14 cellular contexts compared by ENCODE assay signal in genomic region chr3:119298565-119298941, GRCh38.
"Had no signal": no experiment of that assay in that cellular context is flagged by ENCODE, and none has a peak within 500 bp of the region (broad histone marks: within the 10 kb centered on the region; RNA-seq: fewer than 3 reads in every experiment).

No MANE protein-coding gene starts in this region.

- H3K27ac ChIP-seq: foreskin keratinocyte, neutrophil, right lobe of liver had no signal

- H3K27ac Mint-ChIP-seq: activated CD4-positive, alpha-beta memory T cell treated with anti-CD3 and anti-CD28 coated beads, Interleukin-2, amount 10 ng/mL, durations not matched to agents 7 days and 5 days; activated naive CD8-positive, alpha-beta T cell treated with anti-CD3 and anti-CD28 coated beads, Interleukin-2, amount 10 ng/mL, durations not matched to agents 7 days and 5 days; progenitor cell of endocrine pancreas; stimulated activated naive CD8-positive, alpha-beta T cell treated with anti-CD3 and anti-CD28 coated beads, Interleukin-15, amount 100 ng/mL, for 72 hours; T-helper 2 cell treated with Interferon-gamma antibody and Interleukin-4, amounts not matched to agents 5 μg/mL and 100 μg/mL, for 36 hours had no signal

- H3K36me3 ChIP-seq: breast epithelium, neutrophil, right lobe of liver had no signal

- FAIRE-seq: islet of Langerhans had no signal

- H3K4me3 Mint-ChIP-seq: activated CD4-positive, alpha-beta memory T cell treated with anti-CD3 and anti-CD28 coated beads, Interleukin-2, amount 10 ng/mL, durations not matched to agents 7 days and 5 days; activated naive CD8-positive, alpha-beta T cell treated with anti-CD3 and anti-CD28 coated beads, Interleukin-2, amount 10 ng/mL, durations not matched to agents 7 days and 5 days; T-helper 2 cell treated with Interferon-gamma antibody and Interleukin-4, amounts not matched to agents 5 μg/mL and 100 μg/mL, for 36 hours had no signal

- H3K27me3 ChIP-seq: breast epithelium, foreskin keratinocyte, right lobe of liver had no signal

- H3K9me3 ChIP-seq: breast epithelium, neutrophil, right lobe of liver had no signal

- H3K9me3 Mint-ChIP-seq: activated CD4-positive, alpha-beta memory T cell treated with anti-CD3 and anti-CD28 coated beads, Interleukin-2, amount 10 ng/mL, durations not matched to agents 7 days and 5 days; activated naive CD8-positive, alpha-beta T cell treated with anti-CD3 and anti-CD28 coated beads, Interleukin-2, amount 10 ng/mL, durations not matched to agents 7 days and 5 days; stimulated activated naive CD8-positive, alpha-beta T cell treated with anti-CD3 and anti-CD28 coated beads, Interleukin-15, amount 100 ng/mL, for 72 hours; T-helper 2 cell treated with Interferon-gamma antibody and Interleukin-4, amounts not matched to agents 5 μg/mL and 100 μg/mL, for 36 hours had no signal

- H3K27me3 Mint-ChIP-seq: stimulated activated naive CD8-positive, alpha-beta T cell treated with anti-CD3 and anti-CD28 coated beads, Interleukin-15, amount 100 ng/mL, for 72 hours had no signal

- DNase-seq: activated CD4-positive, alpha-beta memory T cell treated with anti-CD3 and anti-CD28 coated beads, Interleukin-2, amount 10 ng/mL, durations not matched to agents 7 days and 5 days; activated gamma-delta T cell treated with Interleukin-2 at 50 U/mL for 16 hours; activated naive CD8-positive, alpha-beta T cell treated with anti-CD3 and anti-CD28 coated beads, Interleukin-2, amount 10 ng/mL, durations not matched to agents 7 days and 5 days; activated T-cell treated with anti-CD3 and anti-CD28 coated beads, Interleukin-2, amount 50 U/mL, for 48 hours; anterior cingulate cortex; foreskin keratinocyte; right lobe of liver; stimulated activated naive CD8-positive, alpha-beta T cell treated with anti-CD3 and anti-CD28 coated beads, Interleukin-15, amount 100 ng/mL, for 72 hours had no signal

- H3K36me3 Mint-ChIP-seq: activated naive CD8-positive, alpha-beta T cell treated with anti-CD3 and anti-CD28 coated beads, Interleukin-2, amount 10 ng/mL, durations not matched to agents 7 days and 5 days had no signal

- H3K4me1 ChIP-seq: foreskin keratinocyte, right lobe of liver had no signal

- ATAC-seq: foreskin keratinocyte; left lobe of liver; right lobe of liver; stimulated activated naive CD8-positive, alpha-beta T cell treated with anti-CD3 and anti-CD28 coated beads, Interleukin-15, amount 100 ng/mL, for 72 hours had no signal

- H3K4me3 ChIP-seq: breast epithelium, right lobe of liver had no signal
